ENCODE assay signal across 8 cellular contexts in genomic region chr15:101126618-101127502, GRCh38.
A peak's percentile ranks its signal among the peaks of the same experiment; 100 is the strongest.
DNase-seq lines count a peak whose midpoint lies in the region; ATAC-seq and TF ChIP-seq lines count a peak whose summit lies in the region.

No MANE protein-coding gene starts in this region.

- no peak overlapping the region for H4K91ac ChIP-seq in trophoblast cell (ENCODE audit: low read depth, low read length)

- H3K36me3 ChIP-seq in trophoblast cell (ENCODE audit: control insufficient read depth in 1 of 2, insufficient read depth in 2 of 2, low read length in 2 of 2) = peaks cover 0 to 4% of the 10 kb centered on the region in 2 experiments

- no peak overlapping the region for H3K4me3 ChIP-seq in trophoblast cell (ENCODE audit: low read depth, low read length)

- no peak overlapping the region for H4K12ac ChIP-seq in trophoblast cell (ENCODE audit: low read depth, low read length)

- peaks cover under 1% of the 10 kb centered on the region for H3K79me1 ChIP-seq in trophoblast cell (ENCODE audit: low read length)

- H3K4me1 Mint-ChIP-seq in effector memory CD8-positive, alpha-beta T cell (ENCODE audit: low read depth in 2 of 2) = peaks cover 47 to 49% of the 10 kb centered on the region in 2 donors

- no peak for TF ChIP-seq POLR2A in erythroblast (IDR thresholded peaks at IDR 0.05; ENCODE audit: low read length)

- peak overlapping the region; percentile 97 to 99 for H3K27ac Mint-ChIP-seq in effector memory CD8-positive, alpha-beta T cell

- ATAC-seq in GM18868 (IDR thresholded peaks at IDR 0.05; ENCODE audit: unreplicated experiment) (peak; percentile 37), HG03060 (IDR thresholded peaks at IDR 0.05; ENCODE audit: low read depth, unreplicated experiment) (peak; percentile 23)
- ATAC-seq in effector memory CD8-positive, alpha-beta T cell (replicated peaks) = peak; percentile 49

- H3K79me2 ChIP-seq in trophoblast cell (ENCODE audit: control insufficient read depth, insufficient read depth, low read length, poor library complexity) = no peaks in the 10 kb centered on the region

- H3K27me3 ChIP-seq in trophoblast cell (ENCODE audit: insufficient read depth, low read length) = no peaks in the 10 kb centered on the region

- H3K9me3 ChIP-seq in trophoblast cell (ENCODE audit: insufficient read depth, low read depth, low read length) = peaks cover 7% of the 10 kb centered on the region

- H3K27ac ChIP-seq in trophoblast cell (ENCODE audit: low read depth, low read length) = no peak overlapping the region

- no CpG with 5 or more reads among the region's 11 CpGs for WGBS in trophoblast cell (ENCODE audit: extremely low coverage, insufficient coverage, insufficient read length)

- no peak overlapping the region for H2AFZ ChIP-seq in trophoblast cell (ENCODE audit: insufficient read depth, low read length, poor library complexity)

- H3K4me2 ChIP-seq in trophoblast cell (ENCODE audit: low read length) = no peak overlapping the region

- no peak overlapping the region for H3K9ac ChIP-seq in trophoblast cell (ENCODE audit: low read length)

- no peak overlapping the region for H2BK120ac ChIP-seq in trophoblast cell (ENCODE audit: insufficient read depth, low read length, poor library complexity)

- H3K14ac ChIP-seq in trophoblast cell (ENCODE audit: low read length) = no peak overlapping the region

- H3K9me3 Mint-ChIP-seq in effector memory CD8-positive, alpha-beta T cell = no peaks in the 10 kb centered on the region

- H3K36me3 Mint-ChIP-seq in effector memory CD8-positive, alpha-beta T cell (ENCODE audit: insufficient read depth) = peaks cover 5% of the 10 kb centered on the region

- H3K4me1 ChIP-seq in trophoblast cell (ENCODE audit: control insufficient read depth in 1 of 2, insufficient read depth in 2 of 2, low read length in 2 of 2) = peaks cover 0 to under 1% of the 10 kb centered on the region in 2 experiments

- no peak overlapping the region for H3K23ac ChIP-seq in trophoblast cell (ENCODE audit: low read length)

- H3K27me3 Mint-ChIP-seq in effector memory CD8-positive, alpha-beta T cell = no peaks in the 10 kb centered on the region

- peak overlapping the region; percentile 13 for H2BK12ac ChIP-seq in trophoblast cell (ENCODE audit: low read length)

- H3K4ac ChIP-seq in trophoblast cell (ENCODE audit: low read depth, low read length) = no peak overlapping the region

- no peak overlapping the region for H2AK5ac ChIP-seq in trophoblast cell (ENCODE audit: low read length)

- H4K8ac ChIP-seq in trophoblast cell (ENCODE audit: low read depth, low read length) = no peak overlapping the region

- H3K4me3 Mint-ChIP-seq in effector memory CD8-positive, alpha-beta T cell = peak overlapping the region; percentile 81 to 86

- H2BK5ac ChIP-seq in trophoblast cell (ENCODE audit: low read depth, low read length, poor library complexity) = no peak overlapping the region

- DNase-seq in A172 (ENCODE audit: low spot score) (peak; percentile 25), RPMI7951 (ENCODE audit: low read depth) (peak; percentile 54), trophoblast cell (no peak), erythroblast (lab: John Stamatoyannopoulos, UW) (no peak), medulla oblongata (ENCODE audit: extremely low spot score) (no peak)
- DNase-seq in effector memory CD8-positive, alpha-beta T cell = peak in 1 of 3 experiments; percentile 28

- H3K18ac ChIP-seq in trophoblast cell (ENCODE audit: low read length) = no peak overlapping the region

Comparison
In these comparisons a context has a peak if more than half of its experiments do, and no peak if none do; other contexts are left out.
1. DNase-seq: peak in A172 (single experiment) and RPMI7951 (single experiment); none in trophoblast cell (0 of 2), erythroblast (0 of 2) and medulla oblongata (single experiment).
2. Peak in every context shown above with its lines, with median percentiles within 50 percentile points of each other: ATAC-seq.